ENCODE assay signal across 18 cellular contexts in genomic region chr22:25969901-25970300, GRCh38.
DNase-seq lines count a peak whose midpoint lies in the region; FAIRE-seq and TF ChIP-seq lines count a peak whose summit lies in the region.
"Had no signal": no experiment of that assay in that cellular context is flagged by ENCODE, and none has a peak within 500 bp of the region (broad histone marks: within the 10 kb centered on the region; RNA-seq: fewer than 3 reads in every experiment).

No MANE protein-coding gene starts in this region.

- H4K20me1 ChIP-seq in BLaER1 treated with 17β-estradiol and CSF1 and Interleukin-3, amounts not matched to agents 10 nM and 100 nM = no peaks in the 10 kb centered on the region
- H4K20me1 ChIP-seq in H1 (replicated peaks in 1 of 2; ENCODE audit: control insufficient read depth in 1 of 2, insufficient read depth in 2 of 2, low read length in 2 of 2) (no peaks in the 10 kb centered on the region), MM.1S (ENCODE audit: insufficient read depth, low read length) (no peaks in the 10 kb centered on the region)

- peak overlapping the region in 9 of 11 experiments; percentile 55 to 86 (median 76); a peak in 18 of 22 replicates for H3K4me2 ChIP-seq in BLaER1 treated with 17β-estradiol and CSF1 and Interleukin-3, amounts not matched to agents 10 nM and 100 nM
- H3K4me2 ChIP-seq in H1 (ENCODE audit: insufficient read depth in 1 of 2, low read depth in 2 of 2, low read length in 2 of 2) (peak overlapping the region; percentile 38 to 63; a peak in 2 of 4 replicates), neuronal stem cell (ENCODE audit: insufficient read depth, low read length, poor library complexity, severe bottlenecking) (no peak overlapping the region), MM.1S (ENCODE audit: low read depth, low read length) (no peak overlapping the region)

- no peaks in the 10 kb centered on the region for H3K27me3 ChIP-seq in BLaER1 treated with 17β-estradiol and CSF1 and Interleukin-3, amounts not matched to agents 10 nM and 100 nM
- H3K27me3 ChIP-seq in H1 (replicated peaks in 1 of 4; ENCODE audit: control insufficient read depth in 3 of 4, extremely low read depth in 1 of 4, insufficient read depth in 3 of 4, low read length in 3 of 4) (no peaks in the 10 kb centered on the region), neuronal stem cell (ENCODE audit: control insufficient read depth in 3 of 3, insufficient read depth in 3 of 3, low read depth in 1 of 3, low read length in 3 of 3) (peaks cover 0 to 9% (median 0%) of the 10 kb centered on the region in 3 experiments), MM.1S (replicated peaks; ENCODE audit: insufficient read depth, low read length) (peaks cover 25% of the 10 kb centered on the region; the same call in 1 of the 2 replicates)

- no peak for TF ChIP-seq POLR2A in H1 (IDR thresholded peaks at IDR 0.05; ENCODE audit: control extremely low read depth in 1 of 2, low read depth in 2 of 2, low read length in 2 of 2)

- TF ChIP-seq RAD21 in H1 (IDR thresholded peaks at IDR 0.05 in 1 of 2, conservative IDR thresholded peaks at IDR 0.05 in 1 of 2; ENCODE audit: low read depth in 2 of 2, low read length in 2 of 2) = no peak

- H3K9me3 ChIP-seq in BLaER1 treated with 17β-estradiol and CSF1 and Interleukin-3, amounts not matched to agents 10 nM and 100 nM (replicated peaks in 1 of 11) = peaks cover 0 to 13% (median 5%) of the 10 kb centered on the region in 11 experiments; a peak in 6 of 22 replicates
- H3K9me3 ChIP-seq in HEK293 (ENCODE audit: control insufficient read depth, insufficient read depth, low read depth, low read length) (no peaks in the 10 kb centered on the region), H1 (ENCODE audit: insufficient read depth in 2 of 2, low read depth in 1 of 2, low read length in 1 of 2) (no peaks in the 10 kb centered on the region), neuronal stem cell (replicated peaks in 1 of 2; ENCODE audit: control insufficient read depth in 2 of 2, insufficient read depth in 1 of 2, low read depth in 1 of 2, low read length in 2 of 2) (no peaks in the 10 kb centered on the region), MM.1S (replicated peaks; ENCODE audit: insufficient read depth, low read length) (no peaks in the 10 kb centered on the region)
- H3K9me3 ChIP-seq: Caco-2, SJSA1 had no signal

- no peak overlapping the region for H3K4me3 Mint-ChIP-seq in osteocyte (ENCODE audit: unreplicated experiment)
- no peak overlapping the region for H3K4me3 Mint-ChIP-seq in HFFc6
- H3K4me3 Mint-ChIP-seq: CD8-positive, alpha-beta T cell had no signal

- H4K91ac ChIP-seq in H1 (replicated peaks; ENCODE audit: insufficient read length, low read length) (no peak overlapping the region), neuronal stem cell (ENCODE audit: low read depth, low read length, poor library complexity) (no peak overlapping the region)

- H3K9me2 ChIP-seq in MM.1S (replicated peaks; ENCODE audit: insufficient read depth, low read length) = no peaks in the 10 kb centered on the region

- H3K27me3 Mint-ChIP-seq in osteocyte (ENCODE audit: unreplicated experiment) = no peaks in the 10 kb centered on the region
- H3K27me3 Mint-ChIP-seq in HFFc6 (ENCODE audit: insufficient read depth) = no peaks in the 10 kb centered on the region

- H3K23ac ChIP-seq in H1 (ENCODE audit: insufficient read length) (no peak overlapping the region), neuronal stem cell (ENCODE audit: low read depth, low read length, poor library complexity) (no peak overlapping the region)

- H3K14ac ChIP-seq in H1 (ENCODE audit: insufficient read length) (no peak overlapping the region), neuronal stem cell (ENCODE audit: low read length) (no peak overlapping the region)

- H3K36me3 ChIP-seq in BLaER1 treated with 17β-estradiol and CSF1 and Interleukin-3, amounts not matched to agents 10 nM and 100 nM = no peaks in the 10 kb centered on the region
- H3K36me3 ChIP-seq in HEK293 (ENCODE audit: control insufficient read depth in 2 of 2, insufficient read depth in 1 of 2, low read length in 2 of 2) (no peaks in the 10 kb centered on the region), H1 (ENCODE audit: control insufficient read depth in 2 of 4, insufficient read depth in 4 of 4, low read length in 3 of 4) (no peaks in the 10 kb centered on the region), neuronal stem cell (replicated peaks in 1 of 2; ENCODE audit: control insufficient read depth in 2 of 2, insufficient read depth in 2 of 2, low read length in 2 of 2) (no peaks in the 10 kb centered on the region), MM.1S (replicated peaks; ENCODE audit: insufficient read depth, low read length) (no peaks in the 10 kb centered on the region)
- H3K36me3 ChIP-seq: SJSA1 had no signal

- TF ChIP-seq CTCF in HEK293 (tag by site-specific recombination; IDR thresholded peaks at IDR 0.05) (no peak), H1 (IDR thresholded peaks at IDR 0.05; ENCODE audit: control extremely low read depth in 1 of 3, insufficient read depth in 1 of 3, low read depth in 1 of 3, low read length in 3 of 3) (no peak), osteocyte (IDR thresholded peaks at IDR 0.05) (no peak), HFFc6 (IDR thresholded peaks at IDR 0.05) (no peak), MM.1S (IDR thresholded peaks at IDR 0.05; ENCODE audit: low read length) (no peak)

- H2AK5ac ChIP-seq in H1 (ENCODE audit: low read depth, low read length) = peak overlapping the region; percentile 99
- no peak overlapping the region for H2AK5ac ChIP-seq in neuronal stem cell (ENCODE audit: low read depth, low read length)

- no peak overlapping the region for H2BK20ac ChIP-seq in H1 (ENCODE audit: low read length)

- H4K8ac ChIP-seq in H1 (ENCODE audit: extremely low read depth, insufficient read depth, low read length) (no peak overlapping the region), neuronal stem cell (ENCODE audit: low read depth, low read length) (no peak overlapping the region)

- H3K23me2 ChIP-seq in H1 (ENCODE audit: low read depth, low read length) = peaks cover 4% of the 10 kb centered on the region; the same call in 1 of the 2 replicates

- H4K5ac ChIP-seq in H1 (ENCODE audit: insufficient read length, low read depth, low read length) = no peak overlapping the region

- H3K27ac Mint-ChIP-seq in osteocyte (ENCODE audit: unreplicated experiment) = no peak overlapping the region
- no peak overlapping the region for H3K27ac Mint-ChIP-seq in HFFc6
- H3K27ac Mint-ChIP-seq: CD8-positive, alpha-beta T cell had no signal

- peak overlapping the region in 2 of 10 experiments; percentile 24 to 31; a peak in 4 of 20 replicates for H3K4me3 ChIP-seq in BLaER1 treated with 17β-estradiol and CSF1 and Interleukin-3, amounts not matched to agents 10 nM and 100 nM
- H3K4me3 ChIP-seq in HEK293 (ENCODE audit: low read depth, low read length) = no peak overlapping the region
- no peak overlapping the region for H3K4me3 ChIP-seq in H1 (ENCODE audit: extremely low read depth in 1 of 4, insufficient read depth in 2 of 4, low read depth in 3 of 4, low read length in 4 of 4)
- H3K4me3 ChIP-seq in neuronal stem cell (ENCODE audit: low read length in 2 of 2) = no peak overlapping the region
- no peak overlapping the region for H3K4me3 ChIP-seq in MM.1S (ENCODE audit: low read length)
- H3K4me3 ChIP-seq: SJSA1 had no signal

- H3K79me2 ChIP-seq in H1 (ENCODE audit: control insufficient read depth in 1 of 2, insufficient read depth in 2 of 2, low read length in 2 of 2) (no peaks in the 10 kb centered on the region), MM.1S (ENCODE audit: low read length) (no peaks in the 10 kb centered on the region)

- POLR2A ChIA-PET in HEK293 (lab: Yijun Ruan, JAX) (no interaction called here), H1 (lab: Charles Lee; ENCODE audit: partially characterized antibody) (no interaction called here)

- H3K4ac ChIP-seq in H1 (replicated peaks; ENCODE audit: insufficient read length, low read depth, low read length) = no peak overlapping the region
- H3K4ac ChIP-seq in neuronal stem cell (ENCODE audit: low read length) = no peak overlapping the region

- DNase-seq in H1 (ENCODE audit: low read depth in 1 of 2, low spot score in 2 of 2) (no peak), neuronal stem cell (ENCODE audit: low spot score) (no peak), osteocyte (ENCODE audit: extremely low spot score, unreplicated experiment) (no peak), HFFc6 (no peak), MM.1S (no peak)
- DNase-seq: Caco-2; CD8-positive, alpha-beta T cell; H7; KG1; NCI-H1048; NCI-H526 treated with DMSO at 0.1 percent for 48 hours; RPMI8226 had no signal

- H2BK5ac ChIP-seq in H1 (ENCODE audit: low read depth, low read length) (peak overlapping the region; percentile 28; the same call in 1 of the 2 replicates), neuronal stem cell (ENCODE audit: low read length) (no peak overlapping the region)

- TF ChIP-seq EP300 in H1 (IDR thresholded peaks at IDR 0.05; ENCODE audit: borderline replicate concordance in 1 of 2, low read depth in 2 of 2, low read length in 2 of 2) = no peak

- no peak overlapping the region for H3K18ac ChIP-seq in H1 (ENCODE audit: extremely low read depth, low read length)
- H3K18ac ChIP-seq in neuronal stem cell (ENCODE audit: low read length) = no peak overlapping the region

- H2AFZ ChIP-seq in H1 (ENCODE audit: low read length) = no peak overlapping the region
- no peak overlapping the region for H2AFZ ChIP-seq in neuronal stem cell (ENCODE audit: low read length)
- H2AFZ ChIP-seq in MM.1S (ENCODE audit: low read length) = no peak overlapping the region

- H3K9me3 Mint-ChIP-seq in osteocyte (ENCODE audit: unreplicated experiment) (no peaks in the 10 kb centered on the region), HFFc6 (peaks cover 62% of the 10 kb centered on the region)
- H3K9me3 Mint-ChIP-seq: CD8-positive, alpha-beta T cell had no signal

- H3K4me1 ChIP-seq in BLaER1 treated with 17β-estradiol and CSF1 and Interleukin-3, amounts not matched to agents 10 nM and 100 nM = peaks cover 28 to 91% (median 82%) of the 10 kb centered on the region in 10 experiments
- H3K4me1 ChIP-seq in HEK293 (ENCODE audit: control insufficient read depth, insufficient read depth, low read length) (peaks cover 17% of the 10 kb centered on the region; the same call in 1 of the 2 replicates), H1 (replicated peaks in 1 of 4; ENCODE audit: control insufficient read depth in 3 of 4, insufficient read depth in 4 of 4, low read length in 3 of 4) (peaks cover 4 to 15% (median 11%) of the 10 kb centered on the region in 4 experiments; a peak in 6 of 7 replicates), neuronal stem cell (ENCODE audit: control insufficient read depth in 2 of 2, insufficient read depth in 1 of 2, low read depth in 1 of 2, low read length in 2 of 2) (peaks cover 0 to 13% of the 10 kb centered on the region in 2 donors), MM.1S (ENCODE audit: low read length) (peaks cover 18% of the 10 kb centered on the region)
- H3K4me1 ChIP-seq: Caco-2 had no signal

- CTCF ChIA-PET in HEK293 (lab: Yijun Ruan, JAX) = interaction anchor here (0.7 to 1.3 kb wide), 2 partner anchors 10 to 54 kb away, joined by 3 to 5 read pairs; no protein-coding TSS in a partner anchor
- CTCF ChIA-PET in H1 (lab: Charles Lee; ENCODE audit: partially characterized antibody) = interaction anchor here (1.1 to 2.2 kb wide), 3 partner anchors 10 to 360 kb away, joined by 4 to 6 read pairs (median 5); no protein-coding TSS in a partner anchor

- H2BK120ac ChIP-seq in H1 (replicated peaks; ENCODE audit: low read depth, low read length) (no peak overlapping the region), neuronal stem cell (ENCODE audit: low read depth, low read length) (no peak overlapping the region)

- H3K79me1 ChIP-seq in H1 (ENCODE audit: low read depth, low read length) (no peaks in the 10 kb centered on the region), neuronal stem cell (ENCODE audit: low read depth, low read length) (no peaks in the 10 kb centered on the region)

- FAIRE-seq in H1 (lab: Jason Lieb, UNC) = no peak
- FAIRE-seq: A204.1, G401.6 had no signal

- 90% methylated on average over 2 of the region's 2 CpGs; no CpG with 5 or more reads in 1 of the 2 experiments for WGBS in H1 (ENCODE audit: extremely low coverage in 1 of 2, insufficient coverage in 1 of 2, insufficient read length in 1 of 2, insufficient replicate concordance in 2 of 2, low coverage in 1 of 2, low lambda C conversion rate in 2 of 2, missing lambda C conversion rate in 1 of 2), 2 experiments
- no CpG with 5 or more reads among the region's 2 CpGs for WGBS in neuronal stem cell (ENCODE audit: extremely low coverage in 2 of 2, insufficient read length in 2 of 2, insufficient replicate concordance in 1 of 2), 2 donors

- H2BK15ac ChIP-seq in H1 (ENCODE audit: low read length) = peak overlapping the region; percentile 13; the same call in 1 of the 2 replicates
- H2BK15ac ChIP-seq in neuronal stem cell (ENCODE audit: low read length) = no peak overlapping the region

- H3K27ac ChIP-seq in BLaER1 treated with 17β-estradiol and CSF1 and Interleukin-3, amounts not matched to agents 10 nM and 100 nM = peak overlapping the region in 3 of 11 experiments; percentile 49 to 73 (median 70); a peak in 7 of 22 replicates
- H3K27ac ChIP-seq in HEK293 (ENCODE audit: extremely low read depth, low read depth, low read length) (peak overlapping the region; percentile 49; the same call in 1 of the 2 replicates), H1 (ENCODE audit: low read depth, low read length) (no peak overlapping the region), neuronal stem cell (replicated peaks; ENCODE audit: low read length) (peak overlapping the region; percentile 5), MM.1S (ENCODE audit: low read length) (no peak overlapping the region)
- H3K27ac ChIP-seq: HL-60, SJSA1 had no signal

- H2BK12ac ChIP-seq in H1 (ENCODE audit: low read depth, low read length) (peak overlapping the region; percentile 72; the same call in 1 of the 2 replicates), neuronal stem cell (ENCODE audit: low read length) (no peak overlapping the region)

- no peaks in the 10 kb centered on the region for H3K36me3 Mint-ChIP-seq in osteocyte (ENCODE audit: unreplicated experiment)
- H3K36me3 Mint-ChIP-seq in HFFc6 (ENCODE audit: low read depth) = peaks cover 5% of the 10 kb centered on the region; the same call in 1 of the 2 replicates
- H3K36me3 Mint-ChIP-seq: CD8-positive, alpha-beta T cell had no signal

- H3K56ac ChIP-seq in H1 (replicated peaks; ENCODE audit: insufficient read length, low read depth, low read length) = no peak overlapping the region

- H3F3A ChIP-seq in MM.1S (ENCODE audit: insufficient read depth, low read length) = peaks cover 3% of the 10 kb centered on the region; the same call in 1 of the 2 replicates

- peak overlapping the region in 5 of 11 experiments; percentile 8 to 60 (median 49); a peak in 2 of 22 replicates for H3K9ac ChIP-seq in BLaER1 treated with 17β-estradiol and CSF1 and Interleukin-3, amounts not matched to agents 10 nM and 100 nM
- H3K9ac ChIP-seq in H1 (replicated peaks in 1 of 4; ENCODE audit: extremely low read depth in 1 of 4, low read depth in 3 of 4, low read length in 3 of 4) (no peak overlapping the region; a peak in 1 of 7 replicates), neuronal stem cell (ENCODE audit: low read depth, low read length, poor library complexity) (no peak overlapping the region), MM.1S (ENCODE audit: low read length) (no peak overlapping the region)

- no peaks in the 10 kb centered on the region for H3K4me1 Mint-ChIP-seq in osteocyte (ENCODE audit: unreplicated experiment)
- no peaks in the 10 kb centered on the region for H3K4me1 Mint-ChIP-seq in HFFc6 (ENCODE audit: low read depth)

Comparison
In these comparisons a context has a peak if more than half of its experiments do, and no peak if none do; other contexts are left out.
1. H3K27ac ChIP-seq: peak in HEK293 (single experiment) and neuronal stem cell (single experiment); none in H1 (single experiment) and MM.1S (single experiment).
2. H3K4me2 ChIP-seq: peak in BLaER1 treated with 17β-estradiol and CSF1 and Interleukin-3, amounts not matched to agents 10 nM and 100 nM (9 of 11) and H1 (2 of 2); none in neuronal stem cell (single experiment) and MM.1S (single experiment).